Comparison of ENCODE assay signal across 22 cellular contexts in genomic region chr10:1809139-1809755, GRCh38.
DNase-seq lines count a peak whose midpoint lies in the region; ATAC-seq and TF ChIP-seq lines count a peak whose summit lies in the region.
"Had no signal": no experiment of that assay in that cellular context is flagged by ENCODE, and none has a peak within 500 bp of the region (broad histone marks: within the 10 kb centered on the region; RNA-seq: fewer than 3 reads in every experiment).

No MANE protein-coding gene starts in this region.

- in situ Hi-C loops in SK-MEL-5 (cut with HindIII; ENCODE audit: low pct_unique_long_range_greater_than_20kb, low sequenced_read_pairs) = no loop called here

- 89 to 93% methylated on average over 12 to 20 of the region's 27 CpGs for WGBS in gastroesophageal sphincter (ENCODE audit: low coverage in 1 of 2), 2 donors

- TF ChIP-seq POLR2A in gastroesophageal sphincter (IDR thresholded peaks at IDR 0.05) = no peak

- no peak overlapping the region for H3K9ac ChIP-seq in neural progenitor cell

- H4K20me1 ChIP-seq in neural progenitor cell (ENCODE audit: low read depth) = no peaks in the 10 kb centered on the region

- no peaks in the 10 kb centered on the region for H3K4me1 Mint-ChIP-seq in CD4-positive, CD25-positive, alpha-beta regulatory T cell
- no peaks in the 10 kb centered on the region for H3K4me1 Mint-ChIP-seq in CD4-positive, alpha-beta T cell (ENCODE audit: low read depth)
- H3K4me1 Mint-ChIP-seq in neural progenitor cell = no peaks in the 10 kb centered on the region
- H3K4me1 Mint-ChIP-seq: CD14-positive monocyte; naive thymus-derived CD4-positive, alpha-beta T cell had no signal

- POLR2A ChIA-PET in CD4-positive, alpha-beta T cell (lab: Charles Lee) = no interaction called here

- H3K27ac ChIP-seq in CD4-positive, CD25-positive, alpha-beta regulatory T cell (ENCODE audit: insufficient read depth, low read length, poor library complexity, severe bottlenecking) = no peak overlapping the region
- no peak overlapping the region for H3K27ac ChIP-seq in CD4-positive, alpha-beta T cell (ENCODE audit: low read depth, low read length)
- no peak overlapping the region for H3K27ac ChIP-seq in neural progenitor cell
- H3K27ac ChIP-seq in gastroesophageal sphincter = no peak overlapping the region
- H3K27ac ChIP-seq: Peyer's patch, suprapubic skin, uterus had no signal

- intact Hi-C loops in CD4-positive, alpha-beta T cell (cut with DNase I, micrococcal nuclease) = no loop called here

- no peaks in the 10 kb centered on the region for H3K4me1 ChIP-seq in CD4-positive, CD25-positive, alpha-beta regulatory T cell (ENCODE audit: control insufficient read depth, insufficient read depth, low read length, poor library complexity, severe bottlenecking)
- H3K4me1 ChIP-seq in neural progenitor cell (peaks cover 17% of the 10 kb centered on the region), gastroesophageal sphincter (no peaks in the 10 kb centered on the region)
- H3K4me1 ChIP-seq: Peyer's patch, suprapubic skin, uterus had no signal

- no peaks in the 10 kb centered on the region for H3K36me3 ChIP-seq in CD4-positive, CD25-positive, alpha-beta regulatory T cell (ENCODE audit: control insufficient read depth, insufficient read depth, low read length)
- no peaks in the 10 kb centered on the region for H3K36me3 ChIP-seq in neural progenitor cell
- no peaks in the 10 kb centered on the region for H3K36me3 ChIP-seq in gastroesophageal sphincter
- H3K36me3 ChIP-seq: Peyer's patch, suprapubic skin, uterus had no signal

- no peaks in the 10 kb centered on the region for H3F3A ChIP-seq in neural progenitor cell (ENCODE audit: low read depth)

- ATAC-seq in CD4-positive, CD25-positive, alpha-beta regulatory T cell (ENCODE audit: low read depth in 2 of 2) = no peak
- peak; percentile 49 for ATAC-seq in CD4-positive, alpha-beta T cell (ENCODE audit: poor library complexity)
- ATAC-seq in HG03354 (IDR thresholded peaks at IDR 0.05; ENCODE audit: poor library complexity, severe bottlenecking, unreplicated experiment) = no peak
- no peak for ATAC-seq in gastroesophageal sphincter
- ATAC-seq: naive thymus-derived CD4-positive, alpha-beta T cell had no signal

- CTCF ChIA-PET in CD4-positive, alpha-beta T cell (lab: Charles Lee) = no interaction called here

- no peak overlapping the region for H3K4me3 Mint-ChIP-seq in CD4-positive, CD25-positive, alpha-beta regulatory T cell
- H3K4me3 Mint-ChIP-seq in CD4-positive, alpha-beta T cell = no peak overlapping the region
- H3K4me3 Mint-ChIP-seq in neural progenitor cell = no peak overlapping the region
- H3K4me3 Mint-ChIP-seq: CD14-positive monocyte; naive thymus-derived CD4-positive, alpha-beta T cell; T-helper 1 cell treated with Interleukin-12 subunit alpha and Interleukin-12 subunit beta and Interleukin-4 antibody, amounts not matched to agents 30 μg/mL and 1 μg/mL, for 36 hours had no signal

- H3K4me3 ChIP-seq in CD4-positive, CD25-positive, alpha-beta regulatory T cell (ENCODE audit: low read depth, low read length) = no peak overlapping the region
- H3K4me3 ChIP-seq in neural progenitor cell (no peak overlapping the region), gastroesophageal sphincter (no peak overlapping the region)
- H3K4me3 ChIP-seq: Peyer's patch, smooth muscle cell, suprapubic skin, uterus had no signal

- no peaks in the 10 kb centered on the region for H3K9me3 ChIP-seq in CD4-positive, CD25-positive, alpha-beta regulatory T cell (ENCODE audit: control insufficient read depth in 2 of 2, low read length in 2 of 2)
- H3K9me3 ChIP-seq in CD4-positive, alpha-beta T cell (ENCODE audit: control insufficient read depth, low read length) = no peaks in the 10 kb centered on the region
- H3K9me3 ChIP-seq in neural progenitor cell (ENCODE audit: low read depth) (no peaks in the 10 kb centered on the region), gastroesophageal sphincter (no peaks in the 10 kb centered on the region)
- H3K9me3 ChIP-seq: Peyer's patch, suprapubic skin, uterus had no signal

- DNase-seq in CD4-positive, CD25-positive, alpha-beta regulatory T cell = no peak
- peak in 1 of 10 experiments; percentile 30 for DNase-seq in CD4-positive, alpha-beta T cell
- DNase-seq in SK-MEL-5 (ENCODE audit: low read depth, low spot score) (peak; percentile 6), neural progenitor cell (ENCODE audit: low spot score) (no peak), DMS53 (lab: John Stamatoyannopoulos, UW) (no peak)
- DNase-seq: activated effector memory CD4-positive, alpha-beta T cell treated with anti-CD3 and anti-CD28 coated beads, Interleukin-2, amount 50 U/mL, for 16 hours; activated T-cell treated with anti-CD3 and anti-CD28 coated beads, Interleukin-2, amount 50 U/mL, for 1 hour; HCEC 1CT; islet precursor cell; midbrain; MM.1S; NCI-H2029 treated with DMSO at 0.1 percent for 48 hours; NCI-H345; Peyer's patch; uterus had no signal

- peak overlapping the region in 2 of 3 donors; percentile 10 to 70 for H3K27ac Mint-ChIP-seq in CD4-positive, CD25-positive, alpha-beta regulatory T cell
- no peak overlapping the region for H3K27ac Mint-ChIP-seq in CD4-positive, alpha-beta T cell
- peak overlapping the region; percentile 65 for H3K27ac Mint-ChIP-seq in neural progenitor cell
- H3K27ac Mint-ChIP-seq: CD14-positive monocyte; T-helper 1 cell treated with Interleukin-12 subunit alpha and Interleukin-12 subunit beta and Interleukin-4 antibody, amounts not matched to agents 30 μg/mL and 1 μg/mL, for 36 hours had no signal

- H3K4me2 ChIP-seq in neural progenitor cell = no peak overlapping the region
- H3K4me2 ChIP-seq: smooth muscle cell had no signal

- H3K9me3 Mint-ChIP-seq in CD4-positive, CD25-positive, alpha-beta regulatory T cell = peaks cover 0 to 9% (median 0%) of the 10 kb centered on the region in 7 donors
- no peaks in the 10 kb centered on the region for H3K9me3 Mint-ChIP-seq in CD4-positive, alpha-beta T cell
- H3K9me3 Mint-ChIP-seq in neural progenitor cell = peaks cover 3% of the 10 kb centered on the region
- H3K9me3 Mint-ChIP-seq: T-helper 1 cell treated with Interleukin-12 subunit alpha and Interleukin-12 subunit beta and Interleukin-4 antibody, amounts not matched to agents 30 μg/mL and 1 μg/mL, for 36 hours had no signal

- H3K27me3 ChIP-seq in CD4-positive, CD25-positive, alpha-beta regulatory T cell (ENCODE audit: control insufficient read depth, insufficient read depth, low read length) = no peaks in the 10 kb centered on the region
- H3K27me3 ChIP-seq in CD4-positive, alpha-beta T cell (ENCODE audit: control insufficient read depth, insufficient read depth, low read length) = no peaks in the 10 kb centered on the region
- H3K27me3 ChIP-seq in neural progenitor cell (no peaks in the 10 kb centered on the region), gastroesophageal sphincter (no peaks in the 10 kb centered on the region)
- H3K27me3 ChIP-seq: Peyer's patch, suprapubic skin, uterus had no signal

- TF ChIP-seq CTCF in CD4-positive, alpha-beta T cell (IDR thresholded peaks at IDR 0.05) = no peak
- TF ChIP-seq CTCF in neural progenitor cell (IDR thresholded peaks at IDR 0.05) (no peak), gastroesophageal sphincter (IDR thresholded peaks at IDR 0.05) (no peak)

- H3K79me2 ChIP-seq in neural progenitor cell (ENCODE audit: low read depth) = no peaks in the 10 kb centered on the region

- H3K27me3 Mint-ChIP-seq in CD4-positive, CD25-positive, alpha-beta regulatory T cell = no peaks in the 10 kb centered on the region
- no peaks in the 10 kb centered on the region for H3K27me3 Mint-ChIP-seq in CD4-positive, alpha-beta T cell
- peaks cover 5% of the 10 kb centered on the region for H3K27me3 Mint-ChIP-seq in neural progenitor cell (ENCODE audit: insufficient read depth, low read depth)

- TF ChIP-seq EP300 in gastroesophageal sphincter (IDR thresholded peaks at IDR 0.05) = no peak

- H3K36me3 Mint-ChIP-seq in CD4-positive, CD25-positive, alpha-beta regulatory T cell = no peaks in the 10 kb centered on the region
- no peaks in the 10 kb centered on the region for H3K36me3 Mint-ChIP-seq in CD4-positive, alpha-beta T cell (ENCODE audit: low read depth)
- H3K36me3 Mint-ChIP-seq in neural progenitor cell = no peaks in the 10 kb centered on the region
- H3K36me3 Mint-ChIP-seq: CD14-positive monocyte; naive thymus-derived CD4-positive, alpha-beta T cell had no signal

- H2AFZ ChIP-seq in neural progenitor cell (replicated peaks) = no peak overlapping the region
